26 cellular contexts compared by ENCODE assay signal in the genomic region with DNA sequence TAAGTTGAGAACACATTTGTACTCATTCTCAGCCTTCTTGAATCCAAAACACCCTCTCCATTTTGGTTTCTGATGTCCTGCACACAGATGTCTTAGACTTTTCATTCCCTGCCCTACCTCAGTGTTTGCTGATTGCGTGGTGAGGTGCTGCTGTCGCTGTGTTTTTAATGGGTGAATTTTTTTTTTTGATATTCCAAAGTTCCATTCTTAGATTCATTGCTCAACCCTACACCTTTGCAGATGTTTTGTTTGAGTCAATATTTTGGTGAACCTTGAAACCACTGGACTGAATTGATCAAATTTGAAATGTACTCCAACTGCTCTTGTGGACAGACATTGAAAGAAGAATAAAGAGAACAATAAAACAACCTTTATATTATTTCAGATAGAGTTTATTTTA.
"Had no signal": no experiment of that assay in that cellular context is flagged by ENCODE, and none has a peak within 500 bp of the region (broad histone marks: within the 10 kb centered on the region; RNA-seq: fewer than 3 reads in every experiment).

No MANE protein-coding gene starts in this region.

- ATAC-seq: effector memory CD8-positive, alpha-beta T cell; esophagus mucosa; gastrocnemius medialis; heart right ventricle; left cardiac atrium; lower lobe of right lung; naive thymus-derived CD4-positive, alpha-beta T cell had no signal

- H3K36me3 ChIP-seq: esophagus squamous epithelium, gastrocnemius medialis, heart right ventricle, left ventricle myocardium inferior, lower lobe of right lung had no signal

- FAIRE-seq: colon, endometrium, islet of Langerhans, keratinocyte had no signal

- H3K9me3 ChIP-seq: esophagus squamous epithelium, gastrocnemius medialis, lower lobe of right lung had no signal

- H3K27me3 ChIP-seq: esophagus squamous epithelium, gastrocnemius medialis, heart right ventricle had no signal

- H3K27ac ChIP-seq: coronary artery, epithelial cell of prostate, esophagus squamous epithelium, gastrocnemius medialis, heart right ventricle, left ventricle myocardium inferior, lower lobe of right lung had no signal

- H3K4me1 ChIP-seq: esophagus squamous epithelium, left ventricle myocardium inferior, lower lobe of right lung had no signal

- H3K4me3 ChIP-seq: coronary artery, esophagus squamous epithelium, gastrocnemius medialis, heart right ventricle, left ventricle myocardium inferior, lower lobe of right lung had no signal

- DNase-seq: dermis blood vessel endothelial cell; effector CD8-positive, alpha-beta T cell; effector memory CD8-positive, alpha-beta T cell; endodermal cell; erythroblast; esophagus squamous epithelium; foreskin fibroblast; foreskin melanocyte; gastrocnemius medialis; glutamatergic neuron; head of caudate nucleus; heart right ventricle; hippocampal formation; left cardiac atrium; left ventricle myocardium inferior; lower lobe of right lung; mesenchymal stem cell; midbrain; naive thymus-derived CD4-positive, alpha-beta T cell had no signal
